Comparison of ENCODE assay signal across 1 cellular context in the genomic region with DNA sequence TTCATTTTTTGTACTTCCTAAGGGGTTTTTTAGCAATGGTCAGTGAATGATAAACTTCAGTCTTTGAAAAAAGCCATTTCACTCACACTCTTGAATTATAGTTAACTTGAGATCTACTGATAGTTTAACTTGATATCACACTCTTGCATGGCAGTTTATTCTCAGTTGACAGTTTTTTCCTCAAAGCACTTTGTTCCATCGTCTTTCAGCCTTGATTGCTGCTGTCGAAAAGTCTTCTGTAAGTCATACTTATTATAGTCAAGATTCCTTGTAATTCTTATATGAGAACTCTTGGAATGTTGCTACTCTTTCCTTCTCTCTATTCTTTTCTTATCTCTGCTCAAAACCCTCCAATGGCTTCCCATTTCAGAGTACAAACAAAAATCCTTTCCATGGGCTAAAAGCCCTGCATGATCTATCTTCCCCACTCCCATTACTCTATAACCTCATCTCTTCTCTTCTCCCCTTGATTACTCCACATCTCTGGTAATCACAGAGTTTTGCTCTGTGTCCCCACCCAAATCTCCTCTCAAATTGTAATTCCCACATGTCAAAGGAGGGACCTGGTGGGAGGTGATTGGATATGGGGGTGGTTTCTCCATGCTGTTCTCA.
TF ChIP-seq lines count a peak whose summit lies in the region.

No MANE protein-coding gene starts in this region.

TF ChIP-seq in HepG2, 621 proteins besides CTCF, POLR2A, EP300 and RAD21:
- TF ChIP-seq, protein P1, sequence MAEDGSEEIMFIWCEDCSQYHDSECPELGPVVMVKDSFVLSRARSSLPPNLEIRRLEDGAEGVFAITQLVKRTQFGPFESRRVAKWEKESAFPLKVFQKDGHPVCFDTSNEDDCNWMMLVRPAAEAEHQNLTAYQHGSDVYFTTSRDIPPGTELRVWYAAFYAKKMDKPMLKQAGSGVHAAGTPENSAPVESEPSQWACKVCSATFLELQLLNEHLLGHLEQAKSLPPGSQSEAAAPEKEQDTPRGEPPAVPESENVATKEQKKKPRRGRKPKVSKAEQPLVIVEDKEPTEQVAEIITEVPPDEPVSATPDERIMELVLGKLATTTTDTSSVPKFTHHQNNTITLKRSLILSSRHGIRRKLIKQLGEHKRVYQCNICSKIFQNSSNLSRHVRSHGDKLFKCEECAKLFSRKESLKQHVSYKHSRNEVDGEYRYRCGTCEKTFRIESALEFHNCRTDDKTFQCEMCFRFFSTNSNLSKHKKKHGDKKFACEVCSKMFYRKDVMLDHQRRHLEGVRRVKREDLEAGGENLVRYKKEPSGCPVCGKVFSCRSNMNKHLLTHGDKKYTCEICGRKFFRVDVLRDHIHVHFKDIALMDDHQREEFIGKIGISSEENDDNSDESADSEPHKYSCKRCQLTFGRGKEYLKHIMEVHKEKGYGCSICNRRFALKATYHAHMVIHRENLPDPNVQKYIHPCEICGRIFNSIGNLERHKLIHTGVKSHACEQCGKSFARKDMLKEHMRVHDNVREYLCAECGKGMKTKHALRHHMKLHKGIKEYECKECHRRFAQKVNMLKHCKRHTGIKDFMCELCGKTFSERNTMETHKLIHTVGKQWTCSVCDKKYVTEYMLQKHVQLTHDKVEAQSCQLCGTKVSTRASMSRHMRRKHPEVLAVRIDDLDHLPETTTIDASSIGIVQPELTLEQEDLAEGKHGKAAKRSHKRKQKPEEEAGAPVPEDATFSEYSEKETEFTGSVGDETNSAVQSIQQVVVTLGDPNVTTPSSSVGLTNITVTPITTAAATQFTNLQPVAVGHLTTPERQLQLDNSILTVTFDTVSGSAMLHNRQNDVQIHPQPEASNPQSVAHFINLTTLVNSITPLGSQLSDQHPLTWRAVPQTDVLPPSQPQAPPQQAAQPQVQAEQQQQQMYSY (CRISPR knock-in tag; IDR thresholded peaks at IDR 0.05): no peak
- TF ChIP-seq ZNF317 (CRISPR knock-in tag; IDR thresholded peaks at IDR 0.05): peak; percentile 99
